Comparison of ENCODE assay signal across 1 cellular context in the genomic region with DNA sequence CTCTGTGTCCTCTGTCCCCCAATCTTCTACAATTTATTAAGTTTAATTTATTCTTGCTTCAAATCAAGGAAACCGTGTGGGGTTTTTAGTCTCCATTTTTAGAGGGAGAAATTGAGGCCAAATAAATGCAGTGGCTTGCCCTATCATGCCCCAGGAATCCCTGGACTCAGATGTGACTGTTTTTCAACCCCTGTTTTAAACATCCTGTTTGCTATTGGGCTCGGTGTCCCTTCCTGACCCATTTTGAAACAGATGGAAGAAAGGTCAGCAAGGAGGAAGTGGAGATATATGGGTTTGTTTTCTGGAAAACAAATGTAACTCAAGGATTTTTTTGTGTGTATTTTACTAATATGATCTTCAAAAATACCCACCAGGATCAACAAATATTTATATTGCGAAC.
TF ChIP-seq lines count a peak whose summit lies in the region.

No MANE protein-coding gene starts in this region.

TF ChIP-seq in endothelial cell of umbilical vein, 7 proteins besides CTCF, POLR2A, EP300 and RAD21:
- TF ChIP-seq MYC (IDR thresholded peaks at IDR 0.05; ENCODE audit: low read depth, low read length) (no peak), FOS (IDR thresholded peaks at IDR 0.05; ENCODE audit: borderline replicate concordance, insufficient read depth, low read length) (no peak), GATA2 (IDR thresholded peaks at IDR 0.05; ENCODE audit: insufficient read depth, insufficient read length, low read depth, low read length) (no peak), JUN (IDR thresholded peaks at IDR 0.05; ENCODE audit: borderline replicate concordance, insufficient read depth, insufficient read length, low read depth) (no peak), POLR2AphosphoS5 (IDR thresholded peaks at IDR 0.05; ENCODE audit: insufficient read depth, low read depth, low read length) (no peak), EZH2 (IDR thresholded peaks at IDR 0.05; ENCODE audit: borderline replicate concordance, low read depth, low read length, severe bottlenecking) (no peak)
- TF ChIP-seq, protein P1, sequence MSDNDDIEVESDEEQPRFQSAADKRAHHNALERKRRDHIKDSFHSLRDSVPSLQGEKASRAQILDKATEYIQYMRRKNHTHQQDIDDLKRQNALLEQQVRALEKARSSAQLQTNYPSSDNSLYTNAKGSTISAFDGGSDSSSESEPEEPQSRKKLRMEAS (IDR thresholded peaks at IDR 0.05; ENCODE audit: insufficient read depth, insufficient read length) = no peak
